11 cellular contexts compared by ENCODE assay signal in genomic region chr1:209659909-209660308, GRCh38. TPM values are rescaled to one million over a fixed set of nuclear protein-coding genes. Genes with fewer than 3 reads are reported as not detected.
DNase-seq lines count a peak whose midpoint lies in the region; ATAC-seq lines count a peak whose summit lies in the region.
"Had no signal": no experiment of that assay in that cellular context is flagged by ENCODE, and none has a peak within 500 bp of the region (broad histone marks: within the 10 kb centered on the region; RNA-seq: fewer than 3 reads in every experiment).

No MANE protein-coding gene starts in this region.

- ATAC-seq in activated CD8-positive, alpha-beta memory T cell treated with anti-CD3 and anti-CD28 coated beads, Interleukin-2, amount 10 ng/mL, durations not matched to agents 7 days and 5 days, result peak; percentile 86
- ATAC-seq in HG02943 (IDR thresholded peaks at IDR 0.05; ENCODE audit: low read depth, unreplicated experiment) (peak; percentile 60), HG03135 (IDR thresholded peaks at IDR 0.05; ENCODE audit: unreplicated experiment) (no peak)

- H3K4me3 Mint-ChIP-seq in activated CD8-positive, alpha-beta memory T cell treated with anti-CD3 and anti-CD28 coated beads, Interleukin-2, amount 10 ng/mL, durations not matched to agents 7 days and 5 days, result no peak overlapping the region
- H3K4me3 Mint-ChIP-seq: B cell; dendritic cell treated with granulocyte-macrophage colony-stimulating factor and Interleukin-4, amounts not matched to agents 40 ng/mL and 50 ng/mL, for 4 days had no signal

- no peaks in the 10 kb centered on the region for H3K9me3 Mint-ChIP-seq in activated CD8-positive, alpha-beta memory T cell treated with anti-CD3 and anti-CD28 coated beads, Interleukin-2, amount 10 ng/mL, durations not matched to agents 7 days and 5 days (ENCODE audit: low read depth)
- H3K9me3 Mint-ChIP-seq: dendritic cell treated with granulocyte-macrophage colony-stimulating factor and Interleukin-4, amounts not matched to agents 40 ng/mL and 50 ng/mL, for 4 days had no signal

- no peaks in the 10 kb centered on the region for H3K27me3 Mint-ChIP-seq in activated CD8-positive, alpha-beta memory T cell treated with anti-CD3 and anti-CD28 coated beads, Interleukin-2, amount 10 ng/mL, durations not matched to agents 7 days and 5 days

- no peaks in the 10 kb centered on the region for H3K36me3 Mint-ChIP-seq in activated CD8-positive, alpha-beta memory T cell treated with anti-CD3 and anti-CD28 coated beads, Interleukin-2, amount 10 ng/mL, durations not matched to agents 7 days and 5 days

- no peak overlapping the region for H3K27ac Mint-ChIP-seq in activated CD8-positive, alpha-beta memory T cell treated with anti-CD3 and anti-CD28 coated beads, Interleukin-2, amount 10 ng/mL, durations not matched to agents 7 days and 5 days
- H3K27ac Mint-ChIP-seq: B cell had no signal

- CTCF ChIA-PET in activated CD8-positive, alpha-beta memory T cell treated with anti-CD3 and anti-CD28 coated beads, Interleukin-2, amount 10 ng/mL, durations not matched to agents 7 days and 5 days (lab: Charles Lee), result interaction anchor here (1.0 to 1.9 kb wide), 2 partner anchors 13 to 14 kb away, joined by 3 to 5 read pairs; no protein-coding TSS in a partner anchor

- H3K4me1 Mint-ChIP-seq in activated CD8-positive, alpha-beta memory T cell treated with anti-CD3 and anti-CD28 coated beads, Interleukin-2, amount 10 ng/mL, durations not matched to agents 7 days and 5 days, result peaks cover 18% of the 10 kb centered on the region

- DNase-seq in activated CD8-positive, alpha-beta memory T cell treated with anti-CD3 and anti-CD28 coated beads, Interleukin-2, amount 10 ng/mL, durations not matched to agents 7 days and 5 days, result no peak
- DNase-seq in activated CD8-positive, alpha-beta memory T cell treated with anti-CD3 and anti-CD28 coated beads, Interleukin-2, amount 50 U/mL, for 4 hours, result no peak
- DNase-seq in RPMI8226 (peak; percentile 70), renal cortical epithelial cell (ENCODE audit: low read depth) (peak; percentile 92), cerebellum (ENCODE audit: low spot score) (no peak), UCSD-AML1 (lab: John Stamatoyannopoulos, UW; ENCODE audit: unreplicated experiment) (no peak)

RNA-seq across cellular contexts. Expression of gene LAMB3, which starts 7.7 kb away (rescaled TPM):
- total RNA-seq in activated CD8-positive, alpha-beta memory T cell treated with anti-CD3 and anti-CD28 coated beads, Interleukin-2, amount 10 ng/mL, durations not matched to agents 7 days and 5 days, result 1 to 10 TPM; 1.3 to 2.5 TPM
- 108 and 433 TPM in 2 replicates for total RNA-seq in renal cortical epithelial cell
- 1.00 TPM for total RNA-seq in cerebellum

RNA-seq across cellular contexts. Expression of gene G0S2, which starts 15.3 kb away (rescaled TPM):
- total RNA-seq in activated CD8-positive, alpha-beta memory T cell treated with anti-CD3 and anti-CD28 coated beads, Interleukin-2, amount 10 ng/mL, durations not matched to agents 7 days and 5 days, result 1 to 10 TPM in 1 of 2 experiments, under 1 TPM in 1; 0.70 to 1.5 TPM
- total RNA-seq in renal cortical epithelial cell (67.4 and 108 TPM in 2 replicates), cerebellum (1.2 TPM)
- total RNA-seq: B cell had no signal

RNA-seq across cellular contexts. Expression of gene HSD11B1, which starts 44.7 kb away (rescaled TPM):
- total RNA-seq in activated CD8-positive, alpha-beta memory T cell treated with anti-CD3 and anti-CD28 coated beads, Interleukin-2, amount 10 ng/mL, durations not matched to agents 7 days and 5 days, result under 1 TPM in 1 of 2 experiments, not detected in 1; 0.91 TPM
- not detected in 2 replicates for total RNA-seq in renal cortical epithelial cell
- total RNA-seq in cerebellum, result not detected
- total RNA-seq: B cell, NCI-H460 had no signal

Comparison
In these comparisons a context has a peak if more than half of its experiments do, and no peak if none do; other contexts are left out.
1. DNase-seq: peak in RPMI8226 (single experiment) and renal cortical epithelial cell (single experiment); none in activated CD8-positive, alpha-beta memory T cell treated with anti-CD3 and anti-CD28 coated beads, Interleukin-2, amount 10 ng/mL, durations not matched to agents 7 days and 5 days (single experiment), activated CD8-positive, alpha-beta memory T cell treated with anti-CD3 and anti-CD28 coated beads, Interleukin-2, amount 50 U/mL, for 4 hours (single experiment), cerebellum (single experiment) and UCSD-AML1 (single experiment).
2. RNA of gene LAMB3, which starts 7.7 kb away (total RNA-seq): 108 to 433 TPM in renal cortical epithelial cell; 1.3 to 2.5 TPM in activated CD8-positive, alpha-beta memory T cell treated with anti-CD3 and anti-CD28 coated beads, Interleukin-2, amount 10 ng/mL, durations not matched to agents 7 days and 5 days and 1.00 TPM in cerebellum (single experiment); every median in the first group is over 10 times any median in the second.
3. RNA of gene G0S2, which starts 15.3 kb away (total RNA-seq): 67.4 to 108 TPM in renal cortical epithelial cell; 0.70 to 1.5 TPM in activated CD8-positive, alpha-beta memory T cell treated with anti-CD3 and anti-CD28 coated beads, Interleukin-2, amount 10 ng/mL, durations not matched to agents 7 days and 5 days and 1.2 TPM in cerebellum (single experiment); every median in the first group is over 10 times any median in the second.